8 cellular contexts compared by ENCODE assay signal in genomic region chr21:44816761-44817505, GRCh38. TPM values are rescaled to one million over a fixed set of nuclear protein-coding genes. Genes with fewer than 3 reads are reported as not detected.
A peak's percentile ranks its signal among the peaks of the same experiment; 100 is the strongest.
DNase-seq lines count a peak whose midpoint lies in the region; ATAC-seq and TF ChIP-seq lines count a peak whose summit lies in the region.

No MANE protein-coding gene starts in this region.

- peak overlapping the region; percentile 87; the same call in 1 of the 2 replicates for H3K27ac ChIP-seq in VCaP
- H3K27ac ChIP-seq in skin epidermis = peak overlapping the region in 17 of 21 experiments; percentile 14 to 98 (median 68)

- DNase-seq in left cardiac atrium = no peak
- DNase-seq in NCI-H1092 treated with DMSO at 0.1 percent for 48 hours (lab: John Stamatoyannopoulos, UW) = no peak
- DNase-seq in NCI-H1048 (lab: John Stamatoyannopoulos, UW) = no peak
- DNase-seq in activated gamma-delta T cell treated with Interleukin-2 at 50 U/mL for 16 hours = no peak
- DNase-seq in D341Med (ENCODE audit: low spot score) = no peak

- H3K4me3 ChIP-seq in skin epidermis = peak overlapping the region; percentile 60 to 84 (median 63)

- TF ChIP-seq CTCF in VCaP (conservative IDR thresholded peaks at IDR 0.05) = no peak

- ATAC-seq in GM21526 (IDR thresholded peaks at IDR 0.05; ENCODE audit: low FRiP score, unreplicated experiment) (peak; percentile 27), left cardiac atrium (peak; percentile 0 to 7)

- intact Hi-C loops in left cardiac atrium (cut with DNase I) = loop anchor here (5.0 kb wide), 1 partner anchor 55 kb away; the partner anchor contains the start of gene PTTG1IP (in 2 of the 2)

RNA-seq across cellular contexts. Expression of gene SUMO3, which starts 0.9 kb away (rescaled TPM):
- 10 to 100 TPM; 71.2 to 93.3 TPM for total RNA-seq in left cardiac atrium

RNA-seq across cellular contexts. Expression of gene UBE2G2, which starts 15.3 kb away (rescaled TPM):
- 10 to 100 TPM; 62.0 to 83.0 TPM for total RNA-seq in left cardiac atrium

RNA-seq across cellular contexts. Expression of gene PTTG1IP, which starts 56.6 kb away (rescaled TPM):
- total RNA-seq in left cardiac atrium = 100 to 1,000 TPM; 181 to 195 TPM
